In the genomic region with DNA sequence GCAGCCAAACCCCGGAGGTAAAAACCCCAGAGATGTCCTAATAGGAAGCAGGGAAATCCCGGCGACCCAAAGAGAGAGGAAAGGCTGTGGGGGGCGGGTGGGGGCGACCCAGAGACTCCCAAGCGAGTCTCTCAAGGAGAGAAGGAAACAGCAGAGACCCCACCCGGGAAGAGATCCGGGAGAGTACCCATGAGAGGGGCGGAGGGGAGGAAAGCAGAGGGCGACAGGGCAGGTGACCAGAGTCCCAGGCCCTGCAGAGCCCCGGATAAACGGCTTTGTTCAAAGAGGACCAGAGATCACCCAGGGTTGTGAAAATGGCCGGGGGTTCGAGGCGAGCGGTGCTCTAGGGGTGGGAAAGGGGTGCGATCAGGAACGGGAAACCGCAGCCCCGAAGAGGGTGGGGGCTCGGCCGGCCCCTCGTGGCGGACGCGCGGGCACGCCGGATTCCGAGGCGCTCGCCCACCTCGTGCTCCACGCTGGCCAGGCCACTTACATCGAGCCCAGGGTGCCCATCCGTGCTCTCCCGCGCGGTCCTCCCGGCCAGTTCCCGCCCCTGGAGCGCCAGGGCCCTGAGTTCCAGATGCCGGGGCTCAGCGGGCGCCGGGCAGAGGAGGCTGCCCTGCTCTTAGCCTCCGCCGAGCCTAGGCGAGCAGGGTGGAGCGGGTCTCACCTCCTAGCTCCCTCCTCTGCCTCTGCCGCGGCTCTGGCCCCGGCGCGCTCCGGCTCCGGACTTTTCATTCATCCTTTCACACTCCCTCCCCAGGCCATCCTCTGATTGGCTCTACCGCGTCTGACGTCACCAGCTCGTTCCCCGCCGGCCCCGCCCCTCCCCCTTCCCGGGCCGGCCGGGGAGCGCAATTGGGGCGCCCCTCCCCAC, we compare ENCODE assay signal across 9 cellular contexts. TPM values are rescaled to one million over a fixed set of nuclear protein-coding genes. Genes with fewer than 3 reads are reported as not detected.
A peak's percentile ranks its signal among the peaks of the same experiment; 100 is the strongest.
DNase-seq lines count a peak whose midpoint lies in the region; ATAC-seq, FAIRE-seq and TF ChIP-seq lines count a peak whose summit lies in the region.
"Had no signal": no experiment of that assay in that cellular context is flagged by ENCODE, and none has a peak within 500 bp of the region (broad histone marks: within the 10 kb centered on the region; RNA-seq: fewer than 3 reads in every experiment).

No MANE protein-coding gene starts in this region.

- H3K36me3 ChIP-seq in astrocyte (ENCODE audit: insufficient read depth, low read length) = no peaks in the 10 kb centered on the region

- TF ChIP-seq POLR2A in NB4 (IDR thresholded peaks at IDR 0.05; ENCODE audit: extremely low read depth, insufficient read length) = no peak

- intact Hi-C loops in sciatic nerve (cut with DNase I) = no loop called here

- H3K4me3 ChIP-seq in NB4 (ENCODE audit: low read depth, low read length) (no peak overlapping the region), astrocyte (ENCODE audit: insufficient read depth, low read depth, low read length) (peak overlapping the region; percentile 28)

- peaks cover 15% of the 10 kb centered on the region for H3K4me1 ChIP-seq in astrocyte (ENCODE audit: insufficient read depth, low read length)

- H3K27me3 ChIP-seq in astrocyte (ENCODE audit: insufficient read depth, low read length) = peaks cover 96% of the 10 kb centered on the region

- H2AFZ ChIP-seq in astrocyte (ENCODE audit: low read depth, low read length) = peak overlapping the region; percentile 47

- H3K4me2 ChIP-seq in astrocyte (ENCODE audit: low read length) = peak overlapping the region; percentile 73

- H3K27ac Mint-ChIP-seq in astrocyte (ENCODE audit: unreplicated experiment) = no peak overlapping the region

- no peaks in the 10 kb centered on the region for H3K79me2 ChIP-seq in astrocyte (ENCODE audit: insufficient read depth, low read length)

- no peak overlapping the region for H3K9ac ChIP-seq in astrocyte (ENCODE audit: low read length)

- H3K9me3 Mint-ChIP-seq in astrocyte (ENCODE audit: unreplicated experiment) = no peaks in the 10 kb centered on the region

- no peak for TF ChIP-seq CTCF in NB4 (IDR thresholded peaks at IDR 0.05; ENCODE audit: low read depth, low read length)
- no peak for TF ChIP-seq CTCF in astrocyte (IDR thresholded peaks at IDR 0.05; ENCODE audit: insufficient read depth, low read depth, low read length)

- H4K20me1 ChIP-seq in astrocyte (ENCODE audit: insufficient read depth, low read length) = peaks cover 17% of the 10 kb centered on the region

- H3K4me1 Mint-ChIP-seq in astrocyte (ENCODE audit: low read depth, unreplicated experiment) = peaks cover 2% of the 10 kb centered on the region

- DNase-seq in DMS114 treated with DMSO at 0.1 percent for 48 hours (lab: John Stamatoyannopoulos, UW; ENCODE audit: unreplicated experiment) (peak; percentile 84), NB4 (ENCODE audit: low read depth) (peak; percentile 16), T-helper 1 cell (peak; percentile 31 to 75 (median 53)), astrocyte (ENCODE audit: low read depth) (peak; percentile 22), hippocampal formation (lab: John Stamatoyannopoulos, UW) (peak; percentile 88 to 89), sciatic nerve (ENCODE audit: low spot score) (peak; percentile 78), AML-193 (lab: John Stamatoyannopoulos, UW) (no peak)

- peaks cover 89% of the 10 kb centered on the region for H3K27me3 Mint-ChIP-seq in astrocyte (ENCODE audit: low read depth, unreplicated experiment)

- no peak overlapping the region for H3K27ac ChIP-seq in astrocyte (ENCODE audit: low read depth, low read length)
- H3K27ac ChIP-seq: VCaP had no signal

- peak; percentile 52 for ATAC-seq in GM21825 (IDR thresholded peaks at IDR 0.05; ENCODE audit: unreplicated experiment)
- ATAC-seq in sciatic nerve = peak; percentile 91

- no peak overlapping the region for H3K4me3 Mint-ChIP-seq in astrocyte (ENCODE audit: unreplicated experiment)

- no peak for FAIRE-seq in astrocyte (lab: Jason Lieb, UNC)

- no peaks in the 10 kb centered on the region for H3K9me3 ChIP-seq in astrocyte (ENCODE audit: insufficient read depth, low read depth, low read length)

- H3K36me3 Mint-ChIP-seq in astrocyte (ENCODE audit: low read depth, unreplicated experiment) = peaks cover 5% of the 10 kb centered on the region

RNA-seq across cellular contexts. Expression of gene RHBG, which starts 52.3 kb away (rescaled TPM):
- total RNA-seq in astrocyte (not detected in 2 replicates), sciatic nerve (not detected)

Comparison
In these comparisons a context has a peak if more than half of its experiments do, and no peak if none do; other contexts are left out.
1. DNase-seq: peak in DMS114 treated with DMSO at 0.1 percent for 48 hours (single experiment), NB4 (single experiment), T-helper 1 cell (5 of 5), astrocyte (single experiment), hippocampal formation (2 of 2) and sciatic nerve (single experiment); none in AML-193 (0 of 2).